In the genomic region with DNA sequence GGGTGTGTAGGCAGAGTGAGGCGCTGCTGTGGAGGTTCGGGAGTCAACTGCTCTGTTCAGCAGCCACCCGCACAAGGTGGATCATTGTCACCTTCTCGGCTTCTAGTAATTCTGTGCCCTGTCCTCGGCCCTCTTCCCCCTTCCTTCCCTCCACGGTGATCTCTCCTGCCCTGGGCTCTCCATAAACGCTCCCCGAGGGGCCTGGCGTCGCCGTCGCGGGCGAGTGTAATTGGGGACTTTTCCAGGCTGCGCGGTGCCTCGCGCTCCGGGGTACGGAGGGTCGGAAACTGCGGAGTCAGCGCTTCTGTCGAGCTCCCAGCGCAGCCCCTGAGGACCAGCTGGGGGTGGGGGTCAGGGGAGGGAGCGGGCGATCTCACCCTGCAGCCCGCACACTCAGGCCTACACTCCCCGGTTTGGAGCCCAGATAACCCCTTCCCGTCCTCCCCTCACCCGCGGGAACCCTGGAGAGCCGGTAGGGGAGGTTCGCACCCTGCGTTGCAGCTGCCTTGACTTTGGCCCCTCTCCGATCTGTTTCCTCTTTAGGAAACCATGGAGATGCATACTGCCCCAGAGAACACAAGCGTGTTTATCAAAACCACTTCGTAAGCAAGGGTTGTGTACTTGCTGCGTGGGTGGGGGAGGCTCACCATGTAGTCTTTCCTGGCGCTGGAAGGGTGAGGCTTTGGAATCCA, we compare ENCODE assay signal across 12 cellular contexts.
DNase-seq lines count a peak whose midpoint lies in the region; ATAC-seq, FAIRE-seq and TF ChIP-seq lines count a peak whose summit lies in the region.
"Had no signal": no experiment of that assay in that cellular context is flagged by ENCODE, and none has a peak within 500 bp of the region (broad histone marks: within the 10 kb centered on the region; RNA-seq: fewer than 3 reads in every experiment).

No MANE protein-coding gene starts in this region.

- ATAC-seq in right lobe of liver (peak; percentile 55 to 82 (median 77)), HG03378 (IDR thresholded peaks at IDR 0.05; ENCODE audit: unreplicated experiment) (no peak)
- ATAC-seq in stimulated activated naive CD8-positive, alpha-beta T cell treated with anti-CD3 and anti-CD28 coated beads, Interleukin-15, Interleukin-2, amounts not matched to agents 100 U/mL and 50 U/mL, for 24 hours = no peak

- FAIRE-seq in HTR-8/SVneo (lab: Jason Lieb, UNC) = no peak

- no peaks in the 10 kb centered on the region for H3K36me3 ChIP-seq in right lobe of liver

- no peaks in the 10 kb centered on the region for H3K9me3 ChIP-seq in right lobe of liver

- H3K27ac ChIP-seq in right lobe of liver = no peak overlapping the region

- TF ChIP-seq POLR2A in right lobe of liver (IDR thresholded peaks at IDR 0.05) = no peak

- DNase-seq in NCI-H748 (lab: John Stamatoyannopoulos, UW; ENCODE audit: unreplicated experiment) (peak; percentile 29), NCI-H748 treated with DMSO at 0.1 percent for 48 hours (lab: John Stamatoyannopoulos, UW) (no peak), cardiac fibroblast (ENCODE audit: low read depth in 2 of 2) (peak; percentile 7 to 74), right lobe of liver (peak in 1 of 3 donors; percentile 34), NCI-H82 (lab: John Stamatoyannopoulos, UW) (no peak), HTR-8/SVneo (ENCODE audit: insufficient read length, low spot score) (no peak)
- DNase-seq in stimulated activated naive CD8-positive, alpha-beta T cell treated with anti-CD3 and anti-CD28 coated beads, Interleukin-15, Interleukin-2, amounts not matched to agents 100 U/mL and 50 U/mL, for 24 hours = peak; percentile 8
- DNase-seq: activated gamma-delta T cell treated with Interleukin-2 at 50 U/mL for 16 hours; effector memory CD4-positive, alpha-beta T cell; GDM1; NCI-H1694 had no signal

- WGBS in right lobe of liver (ENCODE audit: insufficient coverage, low coverage, low lambda C conversion rate, missing lambda C conversion rate) = 20% methylated on average over 13 of the region's 40 CpGs

- H3K27me3 ChIP-seq in right lobe of liver = no peaks in the 10 kb centered on the region

- no peak for TF ChIP-seq CTCF in cardiac fibroblast (IDR thresholded peaks at IDR 0.05; ENCODE audit: low read depth, low read length)
- no peak for TF ChIP-seq CTCF in right lobe of liver (IDR thresholded peaks at IDR 0.05)

- peaks cover 0 to 7% (median under 1%) of the 10 kb centered on the region in 4 donors for H3K4me1 ChIP-seq in right lobe of liver

- intact Hi-C loops in right lobe of liver (cut with DNase I) = no loop called here

- H3K4me3 ChIP-seq in cardiac fibroblast (replicated peaks in 1 of 2; ENCODE audit: low read depth in 2 of 2, low read length in 2 of 2) = no peak overlapping the region
- H3K4me3 ChIP-seq in right lobe of liver = peak overlapping the region in 1 of 3 donors; percentile 33

Comparison
In these comparisons a context has a peak if more than half of its experiments do, and no peak if none do; other contexts are left out.
1. DNase-seq: peak in NCI-H748 (single experiment), cardiac fibroblast (2 of 2) and stimulated activated naive CD8-positive, alpha-beta T cell treated with anti-CD3 and anti-CD28 coated beads, Interleukin-15, Interleukin-2, amounts not matched to agents 100 U/mL and 50 U/mL, for 24 hours (single experiment); none in NCI-H748 treated with DMSO at 0.1 percent for 48 hours (single experiment), NCI-H82 (single experiment) and HTR-8/SVneo (single experiment).
2. ATAC-seq: peak in right lobe of liver (4 of 4); none in stimulated activated naive CD8-positive, alpha-beta T cell treated with anti-CD3 and anti-CD28 coated beads, Interleukin-15, Interleukin-2, amounts not matched to agents 100 U/mL and 50 U/mL, for 24 hours (single experiment) and HG03378 (single experiment).